ENCODE assay signal across 1 cellular context in genomic region chr3:24504765-24505164, GRCh38.
TF ChIP-seq lines count a peak whose summit lies in the region.

No MANE protein-coding gene starts in this region.

TF ChIP-seq in HEK293, 187 proteins besides CTCF, POLR2A, EP300 and RAD21 (continued from another document):
- TF ChIP-seq ATF2 (tag by site-specific recombination; IDR thresholded peaks at IDR 0.05; ENCODE audit: low read depth) = peak; percentile 73
